37 cellular contexts compared by ENCODE assay signal in the genomic region with DNA sequence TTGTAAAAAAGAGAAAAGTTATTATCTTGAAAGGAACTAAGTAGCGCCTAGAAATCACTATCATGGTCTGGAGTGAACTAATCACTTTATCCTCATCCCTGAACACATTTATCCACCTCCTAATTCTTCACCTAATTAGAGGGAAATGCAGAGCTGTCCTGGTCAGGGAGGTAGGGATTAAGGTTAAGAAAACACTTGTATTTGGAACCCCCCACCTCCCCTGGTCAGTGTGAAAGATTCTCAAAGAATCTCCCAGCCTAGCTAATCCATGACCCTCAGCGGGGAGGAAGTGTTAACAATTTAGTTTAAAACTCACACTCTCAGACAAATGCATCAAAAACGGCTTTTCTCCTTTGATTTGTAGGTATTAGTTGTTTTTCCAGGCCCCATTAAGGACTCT.
"Had no signal": no experiment of that assay in that cellular context is flagged by ENCODE, and none has a peak within 500 bp of the region (broad histone marks: within the 10 kb centered on the region; RNA-seq: fewer than 3 reads in every experiment).

No MANE protein-coding gene starts in this region.

- H3K4me1 ChIP-seq: adrenal gland, ascending aorta, breast epithelium, esophagus muscularis mucosa, foreskin keratinocyte, gastrocnemius medialis had no signal

- DNase-seq: activated CD4-positive, alpha-beta memory T cell treated with anti-CD3 and anti-CD28 coated beads for 36 hours; activated CD4-positive, alpha-beta T cell treated with anti-CD3 and anti-CD28 coated beads for 36 hours; activated CD4-positive, alpha-beta T cell treated with anti-CD3 and anti-CD28 coated beads, Interleukin-2, amount 10 ng/mL, durations not matched to agents 24 days and 14 days; activated CD4-positive, CD25-positive, alpha-beta regulatory T cell; activated CD4-positive, CD25-positive, alpha-beta regulatory T cell treated with anti-CD3 and anti-CD28 coated beads, Interleukin-2, amount 50 U/mL, for 72 hours; activated CD8-positive, alpha-beta memory T cell treated with anti-CD3 and anti-CD28 coated beads, Interleukin-2, amount 10 ng/mL, durations not matched to agents 7 days and 5 days; activated CD8-positive, alpha-beta memory T cell treated with anti-CD3 and anti-CD28 coated beads, Interleukin-2, amount 50 U/mL, for 4 hours; activated CD8-positive, alpha-beta T cell treated with anti-CD3 and anti-CD28 coated beads, Interleukin-2, amount 10 ng/mL, durations not matched to agents 7 days and 5 days; activated effector memory CD4-positive, alpha-beta T cell treated with anti-CD3 and anti-CD28 coated beads, Interleukin-2, amount 50 U/mL, for 16 hours; activated naive CD4-positive, alpha-beta T cell treated with anti-CD3 and anti-CD28 coated beads for 36 hours; activated naive CD8-positive, alpha-beta T cell treated with anti-CD3 and anti-CD28 coated beads for 36 hours; activated naive CD8-positive, alpha-beta T cell treated with anti-CD3 and anti-CD28 coated beads, Interleukin-2, amount 50 U/mL, for 24 hours; activated T-cell treated with anti-CD3 and anti-CD28 coated beads, Interleukin-2, amount 50 U/mL, for 1 hour; activated T-cell treated with anti-CD3 and anti-CD28 coated beads, Interleukin-2, amount 50 U/mL, for 48 hours; adrenal gland; amygdala; dorsolateral prefrontal cortex; effector memory CD4-positive, alpha-beta T cell; erythroblast; foreskin keratinocyte; gastrocnemius medialis; glutamatergic neuron; SW 1271; T-cell; T-helper 9 cell had no signal

- H3K4me1 Mint-ChIP-seq: activated CD4-positive, alpha-beta T cell treated with anti-CD3 and anti-CD28 coated beads for 36 hours; activated CD4-positive, alpha-beta T cell treated with anti-CD3 and anti-CD28 coated beads, Interleukin-2, amount 10 ng/mL, durations not matched to agents 24 days and 14 days; activated CD8-positive, alpha-beta memory T cell treated with anti-CD3 and anti-CD28 coated beads, Interleukin-2, amount 10 ng/mL, durations not matched to agents 7 days and 5 days; activated naive CD4-positive, alpha-beta T cell treated with anti-CD3 and anti-CD28 coated beads, Interleukin-2, amount 50 U/mL, for 24 hours; activated naive CD8-positive, alpha-beta T cell treated with anti-CD3 and anti-CD28 coated beads for 36 hours; activated naive CD8-positive, alpha-beta T cell treated with anti-CD3 and anti-CD28 coated beads, Interleukin-2, amount 50 U/mL, for 24 hours; central memory CD8-positive, alpha-beta T cell; T-cell had no signal

- H3K4me3 Mint-ChIP-seq: activated CD4-positive, alpha-beta memory T cell treated with anti-CD3 and anti-CD28 coated beads for 36 hours; activated CD4-positive, alpha-beta T cell treated with anti-CD3 and anti-CD28 coated beads for 36 hours; activated CD4-positive, alpha-beta T cell treated with anti-CD3 and anti-CD28 coated beads, Interleukin-2, amount 10 ng/mL, durations not matched to agents 24 days and 14 days; activated CD8-positive, alpha-beta memory T cell treated with anti-CD3 and anti-CD28 coated beads, Interleukin-2, amount 10 ng/mL, durations not matched to agents 7 days and 5 days; activated CD8-positive, alpha-beta T cell treated with anti-CD3 and anti-CD28 coated beads, Interleukin-2, amount 10 ng/mL, durations not matched to agents 7 days and 5 days; activated naive CD4-positive, alpha-beta T cell treated with anti-CD3 and anti-CD28 coated beads for 36 hours; activated naive CD4-positive, alpha-beta T cell treated with anti-CD3 and anti-CD28 coated beads, Interleukin-2, amount 50 U/mL, for 24 hours; activated naive CD8-positive, alpha-beta T cell treated with anti-CD3 and anti-CD28 coated beads for 36 hours; activated naive CD8-positive, alpha-beta T cell treated with anti-CD3 and anti-CD28 coated beads, Interleukin-2, amount 50 U/mL, for 24 hours; activated T-helper 1 cell treated with anti-CD3 and anti-CD28 coated beads, Interleukin-12 subunit alpha, Interleukin-12 subunit beta, Interleukin-2, Interleukin-4 antibody, amounts not matched to agents 30 ng/mL and 10 ng/mL and 1 ng/mL, durations not matched to agents 14 hours and 24 hours and 36 hours; central memory CD8-positive, alpha-beta T cell; dendritic cell treated with granulocyte-macrophage colony-stimulating factor and Interleukin-4, amounts not matched to agents 40 ng/mL and 50 ng/mL, for 4 days; T-cell; T-helper 1 cell treated with Interleukin-12 subunit alpha and Interleukin-12 subunit beta and Interleukin-4 antibody, amounts not matched to agents 30 μg/mL and 1 μg/mL, for 36 hours had no signal

- H3K27ac Mint-ChIP-seq: activated CD4-positive, alpha-beta memory T cell treated with anti-CD3 and anti-CD28 coated beads for 36 hours; activated CD4-positive, alpha-beta T cell treated with anti-CD3 and anti-CD28 coated beads for 36 hours; activated CD4-positive, alpha-beta T cell treated with anti-CD3 and anti-CD28 coated beads, Interleukin-2, amount 10 ng/mL, durations not matched to agents 24 days and 14 days; activated CD8-positive, alpha-beta memory T cell treated with anti-CD3 and anti-CD28 coated beads, Interleukin-2, amount 10 ng/mL, durations not matched to agents 7 days and 5 days; activated CD8-positive, alpha-beta T cell treated with anti-CD3 and anti-CD28 coated beads, Interleukin-2, amount 10 ng/mL, durations not matched to agents 7 days and 5 days; activated naive CD4-positive, alpha-beta T cell treated with anti-CD3 and anti-CD28 coated beads for 36 hours; activated naive CD4-positive, alpha-beta T cell treated with anti-CD3 and anti-CD28 coated beads, Interleukin-2, amount 50 U/mL, for 24 hours; activated naive CD8-positive, alpha-beta T cell treated with anti-CD3 and anti-CD28 coated beads for 36 hours; activated naive CD8-positive, alpha-beta T cell treated with anti-CD3 and anti-CD28 coated beads, Interleukin-2, amount 50 U/mL, for 24 hours; activated T-helper 1 cell treated with anti-CD3 and anti-CD28 coated beads, Interleukin-12 subunit alpha, Interleukin-12 subunit beta, Interleukin-2, Interleukin-4 antibody, amounts not matched to agents 30 ng/mL and 10 ng/mL and 1 ng/mL, durations not matched to agents 14 hours and 24 hours and 36 hours; activated T-helper 2 cell treated with anti-CD3 and anti-CD28 coated beads, Interferon-gamma antibody, Interleukin-2, Interleukin-4, amounts not matched to agents 10 μg/mL and 5 μg/mL and 100 μg/mL, durations not matched to agents 14 hours and 24 hours and 36 hours; dendritic cell treated with granulocyte-macrophage colony-stimulating factor and Interleukin-4, amounts not matched to agents 40 ng/mL and 50 ng/mL, for 4 days; T-cell; T-helper 1 cell treated with Interleukin-12 subunit alpha and Interleukin-12 subunit beta and Interleukin-4 antibody, amounts not matched to agents 30 μg/mL and 1 μg/mL, for 36 hours had no signal

- H3K36me3 ChIP-seq: adrenal gland, ascending aorta, breast epithelium, cardiac muscle cell, esophagus muscularis mucosa, gastrocnemius medialis had no signal

- H3K36me3 Mint-ChIP-seq: activated CD4-positive, alpha-beta memory T cell treated with anti-CD3 and anti-CD28 coated beads for 36 hours; activated CD8-positive, alpha-beta memory T cell treated with anti-CD3 and anti-CD28 coated beads, Interleukin-2, amount 10 ng/mL, durations not matched to agents 7 days and 5 days; activated naive CD4-positive, alpha-beta T cell treated with anti-CD3 and anti-CD28 coated beads, Interleukin-2, amount 50 U/mL, for 24 hours; activated naive CD8-positive, alpha-beta T cell treated with anti-CD3 and anti-CD28 coated beads for 36 hours; brain; T-cell had no signal

- H3K27ac ChIP-seq: adrenal gland, ascending aorta, breast epithelium, cardiac muscle cell, coronary artery, dorsolateral prefrontal cortex, esophagus muscularis mucosa, foreskin keratinocyte, gastrocnemius medialis had no signal

- ATAC-seq: activated CD4-positive, alpha-beta T cell treated with anti-CD3 and anti-CD28 coated beads for 36 hours; activated CD8-positive, alpha-beta memory T cell treated with anti-CD3 and anti-CD28 coated beads, Interleukin-2, amount 10 ng/mL, durations not matched to agents 7 days and 5 days; activated CD8-positive, alpha-beta T cell treated with anti-CD3 and anti-CD28 coated beads, Interleukin-2, amount 10 ng/mL, durations not matched to agents 7 days and 5 days; activated naive CD8-positive, alpha-beta T cell treated with anti-CD3 and anti-CD28 coated beads, Interleukin-2, amount 50 U/mL, for 24 hours; foreskin keratinocyte; gastrocnemius medialis; T-cell had no signal

- H3K9me3 Mint-ChIP-seq: activated CD4-positive, alpha-beta memory T cell treated with anti-CD3 and anti-CD28 coated beads for 36 hours; activated CD4-positive, alpha-beta T cell treated with anti-CD3 and anti-CD28 coated beads, Interleukin-2, amount 10 ng/mL, durations not matched to agents 24 days and 14 days; activated naive CD4-positive, alpha-beta T cell treated with anti-CD3 and anti-CD28 coated beads for 36 hours; activated naive CD4-positive, alpha-beta T cell treated with anti-CD3 and anti-CD28 coated beads, Interleukin-2, amount 50 U/mL, for 24 hours; activated naive CD8-positive, alpha-beta T cell treated with anti-CD3 and anti-CD28 coated beads for 36 hours; activated naive CD8-positive, alpha-beta T cell treated with anti-CD3 and anti-CD28 coated beads, Interleukin-2, amount 50 U/mL, for 24 hours; activated T-helper 1 cell treated with anti-CD3 and anti-CD28 coated beads, Interleukin-12 subunit alpha, Interleukin-12 subunit beta, Interleukin-2, Interleukin-4 antibody, amounts not matched to agents 30 ng/mL and 10 ng/mL and 1 ng/mL, durations not matched to agents 14 hours and 24 hours and 36 hours; activated T-helper 2 cell treated with anti-CD3 and anti-CD28 coated beads, Interferon-gamma antibody, Interleukin-2, Interleukin-4, amounts not matched to agents 10 μg/mL and 5 μg/mL and 100 μg/mL, durations not matched to agents 14 hours and 24 hours and 36 hours; brain; central memory CD8-positive, alpha-beta T cell; dendritic cell treated with granulocyte-macrophage colony-stimulating factor and Interleukin-4, amounts not matched to agents 40 ng/mL and 50 ng/mL, for 4 days; T-cell; T-helper 1 cell treated with Interleukin-12 subunit alpha and Interleukin-12 subunit beta and Interleukin-4 antibody, amounts not matched to agents 30 μg/mL and 1 μg/mL, for 36 hours had no signal

- H3K4me3 ChIP-seq: adrenal gland, ascending aorta, breast epithelium, cardiac muscle cell, coronary artery, dorsolateral prefrontal cortex, esophagus muscularis mucosa, gastrocnemius medialis had no signal

- H3K27me3 ChIP-seq: ascending aorta, esophagus muscularis mucosa, foreskin keratinocyte, gastrocnemius medialis had no signal

- H3K9me3 ChIP-seq: adrenal gland, ascending aorta, breast epithelium, esophagus muscularis mucosa, gastrocnemius medialis had no signal
